Comparison of ENCODE assay signal across 8 cellular contexts in genomic region chr15:42207674-42208579, GRCh38. TPM values are rescaled to one million over a fixed set of nuclear protein-coding genes. Genes with fewer than 3 reads are reported as not detected.
DNase-seq lines count a peak whose midpoint lies in the region; ATAC-seq and TF ChIP-seq lines count a peak whose summit lies in the region.

Gene VPS39, minus strand, starts transcription at chr15:42208304. Its CDS starts 151 bp downstream, at chr15:42208153.

- ATAC-seq in GM18502 (IDR thresholded peaks at IDR 0.05; ENCODE audit: poor library complexity, unreplicated experiment) (peak; percentile 92), HG02943 (IDR thresholded peaks at IDR 0.05; ENCODE audit: low read depth, unreplicated experiment) (peak; percentile 85)

- no peaks in the 10 kb centered on the region for H3K27me3 ChIP-seq in hepatocyte
- H3K27me3 ChIP-seq in rectal smooth muscle tissue (ENCODE audit: control insufficient read depth, insufficient read depth, low read length) = no peaks in the 10 kb centered on the region
- H3K27me3 ChIP-seq in vagina = no peaks in the 10 kb centered on the region

- DNase-seq in NCI-H2029 (lab: John Stamatoyannopoulos, UW) = peak; percentile 72
- peak; percentile 72 for DNase-seq in T-helper 9 cell
- DNase-seq in astrocyte of the cerebellum (ENCODE audit: low read depth) = peak; percentile 57
- DNase-seq in hepatocyte (ENCODE audit: low spot score) = peak; percentile 92
- no peak for DNase-seq in vagina (ENCODE audit: extremely low spot score in 2 of 2)

- in situ Hi-C loops in astrocyte of the cerebellum (cut with HindIII; ENCODE audit: low sequenced_read_pairs) = no loop called here

- peak within 1 kb of the TSS; percentile 87 for H3K27ac ChIP-seq in hepatocyte
- peak within 1 kb of the TSS; percentile 88 for H3K27ac ChIP-seq in rectal smooth muscle tissue (ENCODE audit: low read depth, low read length)
- peak within 1 kb of the TSS; percentile 72 for H3K27ac ChIP-seq in vagina

- H3K9me3 ChIP-seq in hepatocyte (ENCODE audit: low read depth) (no peaks in the 10 kb centered on the region), vagina (no peaks in the 10 kb centered on the region)

- peak within 1 kb of the TSS; percentile 96 for H3K4me3 ChIP-seq in astrocyte of the cerebellum (ENCODE audit: low read depth, low read length)
- H3K4me3 ChIP-seq in hepatocyte = peak within 1 kb of the TSS; percentile 87
- peak within 1 kb of the TSS; percentile 98 for H3K4me3 ChIP-seq in rectal smooth muscle tissue (ENCODE audit: low read length)
- H3K4me3 ChIP-seq in vagina = peak within 1 kb of the TSS; percentile 93 to 95

- peak within 1 kb of the TSS; percentile 97 for H3K9ac ChIP-seq in rectal smooth muscle tissue (ENCODE audit: low read length)

- 3% methylated on average over 45 of the region's 45 CpGs for WGBS in hepatocyte (ENCODE audit: low lambda C conversion rate, missing lambda C conversion rate)

- H3K4me1 ChIP-seq in hepatocyte (ENCODE audit: insufficient read depth) (peaks cover 3% of the 10 kb centered on the region), rectal smooth muscle tissue (ENCODE audit: control insufficient read depth, insufficient read depth, low read length) (peaks cover 10% of the 10 kb centered on the region), vagina (peaks cover 31% of the 10 kb centered on the region)

- H4K20me1 ChIP-seq in hepatocyte (ENCODE audit: insufficient read depth, poor library complexity, severe bottlenecking) = no peaks in the 10 kb centered on the region

- intact Hi-C loops in vagina (cut with DNase I) = no loop called here

- H3K9me2 ChIP-seq in hepatocyte (replicated peaks; ENCODE audit: insufficient read depth) = no peaks in the 10 kb centered on the region

- peak within 1 kb of the TSS; percentile 76 for H3K4me2 ChIP-seq in hepatocyte

- H2AFZ ChIP-seq in hepatocyte = peak within 1 kb of the TSS; percentile 75

- H3K79me2 ChIP-seq in hepatocyte = peaks cover 50% of the 10 kb centered on the region

- TF ChIP-seq POLR2A in vagina (IDR thresholded peaks at IDR 0.05) = peak in 1 of 2 donors; percentile 20

- TF ChIP-seq CTCF in astrocyte of the cerebellum (IDR thresholded peaks at IDR 0.05; ENCODE audit: low read depth, low read length, missing control alignments) = no peak
- no peak for TF ChIP-seq CTCF in hepatocyte (IDR thresholded peaks at IDR 0.05; ENCODE audit: poor library complexity)
- no peak for TF ChIP-seq CTCF in vagina (IDR thresholded peaks at IDR 0.05)

- no peaks in the 10 kb centered on the region for H3K36me3 ChIP-seq in hepatocyte (replicated peaks; ENCODE audit: insufficient read depth, low read depth)
- no peaks in the 10 kb centered on the region for H3K36me3 ChIP-seq in rectal smooth muscle tissue (ENCODE audit: control insufficient read depth, insufficient read depth, low read length)
- H3K36me3 ChIP-seq in vagina = peaks cover 0 to 25% of the 10 kb centered on the region in 2 donors

RNA-seq across cellular contexts. Expression of gene VPS39, which starts in this region (rescaled TPM):
- total RNA-seq in hepatocyte (43.9 and 48.0 TPM in 2 replicates), vagina (85.2 TPM)
- 28.8 and 33.8 TPM in 2 replicates for polyA plus RNA-seq in hepatocyte

Comparison
In these comparisons a context has a peak if more than half of its experiments do, and no peak if none do; other contexts are left out.
1. DNase-seq: peak in NCI-H2029 (single experiment), T-helper 9 cell (single experiment), astrocyte of the cerebellum (single experiment) and hepatocyte (single experiment); none in vagina (0 of 2).
2. Peak in every context shown above with its lines, with median percentiles within 50 percentile points of each other: H3K4me3 ChIP-seq and H3K27ac ChIP-seq.